Comparison of ENCODE assay signal across 17 cellular contexts in the genomic region with DNA sequence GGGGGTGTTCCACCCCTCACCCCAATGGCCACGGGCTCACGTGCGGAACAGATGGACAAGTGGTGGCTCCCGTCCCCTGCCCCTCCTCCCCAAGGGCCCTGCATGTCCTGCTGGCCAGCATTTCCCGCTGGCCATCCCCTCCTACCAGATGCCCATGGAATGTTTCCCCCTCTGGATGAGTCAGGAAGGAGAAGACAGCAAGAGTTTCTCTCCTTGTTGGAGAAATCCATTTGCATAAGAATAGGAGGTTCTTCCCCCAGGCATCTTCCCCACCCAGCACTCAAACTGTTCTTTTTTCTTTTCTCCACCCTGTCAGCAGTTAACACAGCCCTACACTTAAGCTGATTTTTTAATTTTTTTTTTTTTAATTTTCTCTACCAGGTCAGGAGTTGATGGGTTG.
DNase-seq lines count a peak whose midpoint lies in the region; ATAC-seq and TF ChIP-seq lines count a peak whose summit lies in the region.
"Had no signal": no experiment of that assay in that cellular context is flagged by ENCODE, and none has a peak within 500 bp of the region (broad histone marks: within the 10 kb centered on the region; RNA-seq: fewer than 3 reads in every experiment).

No MANE protein-coding gene starts in this region.

- H3K36me3 Mint-ChIP-seq in endodermal cell (ENCODE audit: low read depth), result no peaks in the 10 kb centered on the region

- WGBS in endodermal cell (ENCODE audit: insufficient coverage in 1 of 2, insufficient read length in 1 of 2), 2 experiments, result 70 to 83% methylated on average over 4 to 5 of the region's 5 CpGs

- H3K4me1 Mint-ChIP-seq in endodermal cell, result peaks cover 4% of the 10 kb centered on the region
- H3K4me1 Mint-ChIP-seq: CD8-positive, alpha-beta memory T cell had no signal

- H3K9me3 ChIP-seq in HUES6 (ENCODE audit: control insufficient read depth, insufficient read depth, low read depth, low read length), result peaks cover 43% of the 10 kb centered on the region
- peaks cover 47% of the 10 kb centered on the region for H3K9me3 ChIP-seq in endodermal cell (ENCODE audit: control insufficient read depth, low read length)
- H3K9me3 ChIP-seq: Caco-2 had no signal

- H3K27me3 Mint-ChIP-seq in endodermal cell (ENCODE audit: insufficient read depth), result no peaks in the 10 kb centered on the region

- no peak for ATAC-seq in HG02759 (IDR thresholded peaks at IDR 0.05; ENCODE audit: unreplicated experiment)
- ATAC-seq in GM18907 (IDR thresholded peaks at IDR 0.05; ENCODE audit: unreplicated experiment), result no peak

- TF ChIP-seq CTCF in endodermal cell (conservative IDR thresholded peaks at IDR 0.05), result no peak

- peak; percentile 83 for DNase-seq in ELF-1 (ENCODE audit: low read depth, low spot score)
- peak; percentile 47 for DNase-seq in endodermal cell
- DNase-seq in iPS-NIHi11 (ENCODE audit: low spot score), result peak; percentile 20
- no peak for DNase-seq in medulla oblongata (ENCODE audit: extremely low spot score)
- DNase-seq in Ammon's horn (ENCODE audit: low spot score), result no peak
- DNase-seq: Caco-2; CD8-positive, alpha-beta memory T cell; DND-41; GF-D8; H7; IMR-90; KBM-7 had no signal

- H3K27me3 ChIP-seq in HUES6 (ENCODE audit: control insufficient read depth, insufficient read depth, low read length) (no peaks in the 10 kb centered on the region), endodermal cell (ENCODE audit: control insufficient read depth, insufficient read depth, low read length, poor library complexity, severe bottlenecking) (no peaks in the 10 kb centered on the region)
- H3K27me3 ChIP-seq: BLaER1 had no signal

- H3K4me3 ChIP-seq in HUES6 (ENCODE audit: low read depth, low read length), result no peak overlapping the region
- H3K4me3 ChIP-seq in endodermal cell (ENCODE audit: low read length), result no peak overlapping the region
- H3K4me3 ChIP-seq: BLaER1 had no signal

- H3K4me1 ChIP-seq in HUES6 (ENCODE audit: control insufficient read depth, insufficient read depth, low read length), result peaks cover 6% of the 10 kb centered on the region; the same call in 1 of the 2 replicates
- no peaks in the 10 kb centered on the region for H3K4me1 ChIP-seq in endodermal cell (ENCODE audit: control insufficient read depth, insufficient read depth, low read length)
- H3K4me1 ChIP-seq: BLaER1, Caco-2 had no signal

- H3K9ac ChIP-seq in HUES6 (ENCODE audit: low read length) (no peak overlapping the region), endodermal cell (ENCODE audit: extremely low read depth, low read length, poor library complexity, severe bottlenecking) (no peak overlapping the region)
- H3K9ac ChIP-seq: BLaER1 had no signal

- H3K36me3 ChIP-seq in HUES6 (ENCODE audit: control insufficient read depth, insufficient read depth, low read length) (peaks cover 3% of the 10 kb centered on the region; the same call in 1 of the 2 replicates), endodermal cell (ENCODE audit: control insufficient read depth, insufficient read depth, low read length) (no peaks in the 10 kb centered on the region)
- H3K36me3 ChIP-seq: BLaER1 had no signal

- H3K27ac ChIP-seq in HUES6 (ENCODE audit: low read depth, low read length) (peak overlapping the region; percentile 58; the same call in 1 of the 2 replicates), endodermal cell (ENCODE audit: low read depth, low read length) (no peak overlapping the region)
- H3K27ac ChIP-seq: BLaER1, HL-60 had no signal

- H3K27ac Mint-ChIP-seq in endodermal cell, result no peak overlapping the region
- H3K27ac Mint-ChIP-seq: CD8-positive, alpha-beta memory T cell had no signal

- H3K9me3 Mint-ChIP-seq in endodermal cell, result peaks cover 31% of the 10 kb centered on the region

- H3K4me3 Mint-ChIP-seq in endodermal cell, result no peak overlapping the region
- H3K4me3 Mint-ChIP-seq: CD8-positive, alpha-beta memory T cell had no signal

Comparison
In these comparisons a context has a peak if more than half of its experiments do, and no peak if none do; other contexts are left out.
1. DNase-seq: peak in ELF-1 (single experiment), endodermal cell (single experiment) and iPS-NIHi11 (single experiment); none in medulla oblongata (single experiment) and Ammon's horn (single experiment).